23 cellular contexts compared by ENCODE assay signal in the genomic region with DNA sequence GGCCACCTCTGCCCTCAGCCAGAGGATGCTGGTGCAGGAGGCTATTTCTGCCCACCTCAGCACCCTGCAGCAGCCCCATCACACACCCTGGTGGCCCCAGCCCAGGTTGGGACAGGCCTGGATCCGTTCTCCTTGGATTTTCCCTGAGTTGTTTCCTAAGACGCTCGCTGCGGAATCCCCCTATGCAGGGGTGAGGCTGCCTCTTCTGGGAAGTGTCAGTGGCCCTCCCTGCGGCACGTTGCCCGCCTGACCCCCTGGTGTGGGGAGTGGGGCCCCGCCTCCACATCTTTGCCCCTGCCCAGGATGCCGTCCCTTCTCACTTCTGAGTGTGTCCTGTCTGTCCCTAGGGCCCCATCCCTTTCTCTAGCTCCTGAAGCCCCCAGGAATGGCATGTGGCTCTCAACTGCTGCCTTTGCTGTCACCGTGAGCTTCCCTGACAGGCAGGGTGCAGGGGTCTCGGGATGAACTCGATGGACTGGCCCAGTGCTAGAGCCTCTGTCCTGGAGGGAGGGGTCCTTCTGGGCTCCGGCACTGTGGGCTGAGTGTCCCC. TPM values are rescaled to one million over a fixed set of nuclear protein-coding genes. Genes with fewer than 3 reads are reported as not detected.
DNase-seq lines count a peak whose midpoint lies in the region; ATAC-seq and TF ChIP-seq lines count a peak whose summit lies in the region.
"Had no signal": no experiment of that assay in that cellular context is flagged by ENCODE, and none has a peak within 500 bp of the region (broad histone marks: within the 10 kb centered on the region; RNA-seq: fewer than 3 reads in every experiment).

No MANE protein-coding gene starts in this region.

- H3K27ac ChIP-seq in left lung, result peak overlapping the region; percentile 26 to 60
- H3K27ac ChIP-seq in rectal smooth muscle tissue (ENCODE audit: low read depth, low read length), result no peak overlapping the region
- H3K27ac ChIP-seq in urinary bladder (ENCODE audit: low read depth), result peak overlapping the region; percentile 11
- H3K27ac ChIP-seq: 22Rv1, cardiac muscle cell, foreskin keratinocyte, thoracic aorta had no signal

- H3K27me3 ChIP-seq in left lung, result peaks cover 0 to 30% of the 10 kb centered on the region in 2 donors
- no peaks in the 10 kb centered on the region for H3K27me3 ChIP-seq in rectal smooth muscle tissue (ENCODE audit: control insufficient read depth, insufficient read depth, low read length)

- DNase-seq in Right ventricle myocardium inferior (ENCODE audit: missing footprints) (peak; percentile 15), cardiac septum (ENCODE audit: low spot score) (no peak), left lung (peak in 1 of 2 donors; percentile 50), DMS 273 treated with DMSO at 0.1 percent for 48 hours (lab: John Stamatoyannopoulos, UW) (no peak), DMS79 treated with DMSO at 0.1 percent for 48 hours (lab: John Stamatoyannopoulos, UW) (no peak), NCI-H2081 treated with DMSO at 0.1 percent for 48 hours (lab: John Stamatoyannopoulos, UW) (no peak)
- DNase-seq: activated B cell treated with CpG ODN at 0.5 μM for 24 hours; C1 segment of cervical spinal cord; effector memory CD8-positive, alpha-beta T cell; foreskin keratinocyte; NCI-H2029 treated with DMSO at 0.1 percent for 48 hours; SHP77 treated with DMSO at 0.1 percent for 48 hours had no signal

- H3K4me3 ChIP-seq in left lung, result no peak overlapping the region
- peak overlapping the region; percentile 33 for H3K4me3 ChIP-seq in rectal smooth muscle tissue (ENCODE audit: low read length)
- no peak overlapping the region for H3K4me3 ChIP-seq in urinary bladder (ENCODE audit: low read depth, low read length)
- H3K4me3 ChIP-seq: cardiac muscle cell, thoracic aorta had no signal

- ATAC-seq in Right ventricle myocardium inferior, result no peak
- no peak for ATAC-seq in left lung
- ATAC-seq: effector memory CD8-positive, alpha-beta T cell; foreskin keratinocyte had no signal

- no peaks in the 10 kb centered on the region for H3K36me3 ChIP-seq in left lung
- no peaks in the 10 kb centered on the region for H3K36me3 ChIP-seq in rectal smooth muscle tissue (ENCODE audit: control insufficient read depth, insufficient read depth, low read length)
- no peaks in the 10 kb centered on the region for H3K36me3 ChIP-seq in urinary bladder (ENCODE audit: insufficient read depth)
- H3K36me3 ChIP-seq: cardiac muscle cell, thoracic aorta had no signal

- WGBS in urinary bladder, result 74% methylated on average over 13 of the region's 13 CpGs

- no peak for TF ChIP-seq CTCF in left lung (IDR thresholded peaks at IDR 0.05)

- H3K9me3 ChIP-seq in left lung, result no peaks in the 10 kb centered on the region
- H3K9me3 ChIP-seq: thoracic aorta had no signal

- H3K4me1 ChIP-seq in left lung (peaks cover 3 to 18% of the 10 kb centered on the region in 2 donors), rectal smooth muscle tissue (ENCODE audit: control insufficient read depth, insufficient read depth, low read length) (no peaks in the 10 kb centered on the region), urinary bladder (ENCODE audit: insufficient read depth) (no peaks in the 10 kb centered on the region)
- H3K4me1 ChIP-seq: foreskin keratinocyte had no signal

- H3K9ac ChIP-seq in rectal smooth muscle tissue (ENCODE audit: low read length), result no peak overlapping the region

- intact Hi-C loops in Right ventricle myocardium inferior (cut with DNase I) (no loop called here), cardiac septum (cut with DNase I) (no loop called here), left lung (cut with DNase I) (no loop called here)

RNA-seq across cellular contexts. Expression of a gene that starts 0.6 kb away (rescaled TPM):
- 1.2 TPM for total RNA-seq in Right ventricle myocardium inferior
- total RNA-seq in cardiac septum, result 0.46 TPM
- 1 to 10 TPM; 3.0 to 4.0 TPM for total RNA-seq in left lung
- 0.79 TPM for total RNA-seq in urinary bladder
- polyA plus RNA-seq in urinary bladder, result 3.2 TPM
- total RNA-seq: activated B cell treated with CpG ODN at 0.5 μM for 24 hours; activated T-helper 2 cell treated with anti-CD3 and anti-CD28 coated beads, Interferon-gamma antibody, Interleukin-2, Interleukin-4, amounts not matched to agents 10 μg/mL and 5 μg/mL and 100 μg/mL, durations not matched to agents 14 hours and 24 hours and 36 hours; foreskin keratinocyte; lung microvascular endothelial cell; neural crest cell; T-helper 1 cell treated with Interleukin-12 subunit alpha and Interleukin-12 subunit beta and Interleukin-4 antibody, amounts not matched to agents 30 ng/mL and 1 ng/mL, for 36 hours; thoracic aorta had no signal
- polyA plus RNA-seq: foreskin keratinocyte, IgD-negative memory B cell had no signal

RNA-seq across cellular contexts. Expression of a gene that starts 9.9 kb away (rescaled TPM):
- total RNA-seq in Right ventricle myocardium inferior (not detected), cardiac septum (not detected), left lung (not detected), urinary bladder (not detected)
- polyA plus RNA-seq in urinary bladder, result not detected
- total RNA-seq: activated B cell treated with CpG ODN at 0.5 μM for 24 hours; activated T-helper 2 cell treated with anti-CD3 and anti-CD28 coated beads, Interferon-gamma antibody, Interleukin-2, Interleukin-4, amounts not matched to agents 10 μg/mL and 5 μg/mL and 100 μg/mL, durations not matched to agents 14 hours and 24 hours and 36 hours; cardiac muscle cell; foreskin keratinocyte; lung microvascular endothelial cell; NCI-H460; neural crest cell; T-helper 1 cell treated with Interleukin-12 subunit alpha and Interleukin-12 subunit beta and Interleukin-4 antibody, amounts not matched to agents 30 ng/mL and 1 ng/mL, for 36 hours; thoracic aorta had no signal
- polyA plus RNA-seq: cardiac muscle cell, foreskin keratinocyte, IgD-negative memory B cell had no signal

RNA-seq across cellular contexts. Expression of a gene that starts 29.3 kb away (rescaled TPM):
- total RNA-seq in Right ventricle myocardium inferior (56.5 TPM), cardiac septum (31.3 TPM), left lung (100 to 1,000 TPM in 1 of 2 donors, 10 to 100 TPM in 1; 76.5 to 237 TPM), urinary bladder (45.7 TPM)
- polyA plus RNA-seq in urinary bladder, result 169 TPM
- polyA plus RNA-seq: IgD-negative memory B cell had no signal

RNA-seq across cellular contexts. Expression of a gene that starts 36.6 kb away (rescaled TPM):
- total RNA-seq in Right ventricle myocardium inferior, result 68.9 TPM
- 81.8 TPM for total RNA-seq in cardiac septum
- 10 to 100 TPM; 79.8 to 79.9 TPM for total RNA-seq in left lung
- total RNA-seq in urinary bladder, result 74.4 TPM
- 68.9 TPM for polyA plus RNA-seq in urinary bladder
